Comparison of ENCODE assay signal across 1 cellular context in genomic region chr17:81171941-81172340, GRCh38.
TF ChIP-seq lines count a peak whose summit lies in the region.

No MANE protein-coding gene starts in this region.

TF ChIP-seq in HepG2, 621 proteins besides CTCF, POLR2A, EP300 and RAD21 (continues in another document):
- TF ChIP-seq, protein P1, sequence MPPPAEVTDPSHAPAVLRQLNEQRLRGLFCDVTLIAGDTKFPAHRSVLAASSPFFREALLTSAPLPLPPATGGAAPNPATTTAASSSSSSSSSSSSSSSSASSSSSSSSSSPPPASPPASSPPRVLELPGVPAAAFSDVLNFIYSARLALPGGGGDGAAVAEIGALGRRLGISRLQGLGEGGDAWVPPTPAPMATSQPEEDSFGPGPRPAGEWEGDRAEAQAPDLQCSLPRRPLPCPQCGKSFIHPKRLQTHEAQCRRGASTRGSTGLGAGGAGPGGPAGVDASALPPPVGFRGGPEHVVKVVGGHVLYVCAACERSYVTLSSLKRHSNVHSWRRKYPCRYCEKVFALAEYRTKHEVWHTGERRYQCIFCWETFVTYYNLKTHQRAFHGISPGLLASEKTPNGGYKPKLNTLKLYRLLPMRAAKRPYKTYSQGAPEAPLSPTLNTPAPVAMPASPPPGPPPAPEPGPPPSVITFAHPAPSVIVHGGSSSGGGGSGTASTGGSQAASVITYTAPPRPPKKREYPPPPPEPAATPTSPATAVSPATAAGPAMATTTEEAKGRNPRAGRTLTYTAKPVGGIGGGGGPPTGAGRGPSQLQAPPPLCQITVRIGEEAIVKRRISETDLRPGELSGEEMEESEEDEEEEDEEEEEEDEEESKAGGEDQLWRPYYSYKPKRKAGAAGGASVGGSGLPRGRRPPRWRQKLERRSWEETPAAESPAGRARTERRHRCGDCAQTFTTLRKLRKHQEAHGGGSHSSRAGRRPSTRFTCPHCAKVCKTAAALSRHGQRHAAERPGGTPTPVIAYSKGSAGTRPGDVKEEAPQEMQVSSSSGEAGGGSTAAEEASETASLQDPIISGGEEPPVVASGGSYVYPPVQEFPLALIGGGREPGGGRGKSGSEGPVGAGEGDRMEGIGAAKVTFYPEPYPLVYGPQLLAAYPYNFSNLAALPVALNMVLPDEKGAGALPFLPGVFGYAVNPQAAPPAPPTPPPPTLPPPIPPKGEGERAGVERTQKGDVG (CRISPR knock-in tag; IDR thresholded peaks at IDR 0.05; ENCODE audit: borderline replicate concordance) = no peak
- TF ChIP-seq, protein P2, sequence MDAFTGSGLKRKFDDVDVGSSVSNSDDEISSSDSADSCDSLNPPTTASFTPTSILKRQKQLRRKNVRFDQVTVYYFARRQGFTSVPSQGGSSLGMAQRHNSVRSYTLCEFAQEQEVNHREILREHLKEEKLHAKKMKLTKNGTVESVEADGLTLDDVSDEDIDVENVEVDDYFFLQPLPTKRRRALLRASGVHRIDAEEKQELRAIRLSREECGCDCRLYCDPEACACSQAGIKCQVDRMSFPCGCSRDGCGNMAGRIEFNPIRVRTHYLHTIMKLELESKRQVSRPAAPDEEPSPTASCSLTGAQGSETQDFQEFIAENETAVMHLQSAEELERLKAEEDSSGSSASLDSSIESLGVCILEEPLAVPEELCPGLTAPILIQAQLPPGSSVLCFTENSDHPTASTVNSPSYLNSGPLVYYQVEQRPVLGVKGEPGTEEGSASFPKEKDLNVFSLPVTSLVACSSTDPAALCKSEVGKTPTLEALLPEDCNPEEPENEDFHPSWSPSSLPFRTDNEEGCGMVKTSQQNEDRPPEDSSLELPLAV (CRISPR knock-in tag; conservative IDR thresholded peaks at IDR 0.05; ENCODE audit: low read depth) = no peak
- TF ChIP-seq, protein P3, sequence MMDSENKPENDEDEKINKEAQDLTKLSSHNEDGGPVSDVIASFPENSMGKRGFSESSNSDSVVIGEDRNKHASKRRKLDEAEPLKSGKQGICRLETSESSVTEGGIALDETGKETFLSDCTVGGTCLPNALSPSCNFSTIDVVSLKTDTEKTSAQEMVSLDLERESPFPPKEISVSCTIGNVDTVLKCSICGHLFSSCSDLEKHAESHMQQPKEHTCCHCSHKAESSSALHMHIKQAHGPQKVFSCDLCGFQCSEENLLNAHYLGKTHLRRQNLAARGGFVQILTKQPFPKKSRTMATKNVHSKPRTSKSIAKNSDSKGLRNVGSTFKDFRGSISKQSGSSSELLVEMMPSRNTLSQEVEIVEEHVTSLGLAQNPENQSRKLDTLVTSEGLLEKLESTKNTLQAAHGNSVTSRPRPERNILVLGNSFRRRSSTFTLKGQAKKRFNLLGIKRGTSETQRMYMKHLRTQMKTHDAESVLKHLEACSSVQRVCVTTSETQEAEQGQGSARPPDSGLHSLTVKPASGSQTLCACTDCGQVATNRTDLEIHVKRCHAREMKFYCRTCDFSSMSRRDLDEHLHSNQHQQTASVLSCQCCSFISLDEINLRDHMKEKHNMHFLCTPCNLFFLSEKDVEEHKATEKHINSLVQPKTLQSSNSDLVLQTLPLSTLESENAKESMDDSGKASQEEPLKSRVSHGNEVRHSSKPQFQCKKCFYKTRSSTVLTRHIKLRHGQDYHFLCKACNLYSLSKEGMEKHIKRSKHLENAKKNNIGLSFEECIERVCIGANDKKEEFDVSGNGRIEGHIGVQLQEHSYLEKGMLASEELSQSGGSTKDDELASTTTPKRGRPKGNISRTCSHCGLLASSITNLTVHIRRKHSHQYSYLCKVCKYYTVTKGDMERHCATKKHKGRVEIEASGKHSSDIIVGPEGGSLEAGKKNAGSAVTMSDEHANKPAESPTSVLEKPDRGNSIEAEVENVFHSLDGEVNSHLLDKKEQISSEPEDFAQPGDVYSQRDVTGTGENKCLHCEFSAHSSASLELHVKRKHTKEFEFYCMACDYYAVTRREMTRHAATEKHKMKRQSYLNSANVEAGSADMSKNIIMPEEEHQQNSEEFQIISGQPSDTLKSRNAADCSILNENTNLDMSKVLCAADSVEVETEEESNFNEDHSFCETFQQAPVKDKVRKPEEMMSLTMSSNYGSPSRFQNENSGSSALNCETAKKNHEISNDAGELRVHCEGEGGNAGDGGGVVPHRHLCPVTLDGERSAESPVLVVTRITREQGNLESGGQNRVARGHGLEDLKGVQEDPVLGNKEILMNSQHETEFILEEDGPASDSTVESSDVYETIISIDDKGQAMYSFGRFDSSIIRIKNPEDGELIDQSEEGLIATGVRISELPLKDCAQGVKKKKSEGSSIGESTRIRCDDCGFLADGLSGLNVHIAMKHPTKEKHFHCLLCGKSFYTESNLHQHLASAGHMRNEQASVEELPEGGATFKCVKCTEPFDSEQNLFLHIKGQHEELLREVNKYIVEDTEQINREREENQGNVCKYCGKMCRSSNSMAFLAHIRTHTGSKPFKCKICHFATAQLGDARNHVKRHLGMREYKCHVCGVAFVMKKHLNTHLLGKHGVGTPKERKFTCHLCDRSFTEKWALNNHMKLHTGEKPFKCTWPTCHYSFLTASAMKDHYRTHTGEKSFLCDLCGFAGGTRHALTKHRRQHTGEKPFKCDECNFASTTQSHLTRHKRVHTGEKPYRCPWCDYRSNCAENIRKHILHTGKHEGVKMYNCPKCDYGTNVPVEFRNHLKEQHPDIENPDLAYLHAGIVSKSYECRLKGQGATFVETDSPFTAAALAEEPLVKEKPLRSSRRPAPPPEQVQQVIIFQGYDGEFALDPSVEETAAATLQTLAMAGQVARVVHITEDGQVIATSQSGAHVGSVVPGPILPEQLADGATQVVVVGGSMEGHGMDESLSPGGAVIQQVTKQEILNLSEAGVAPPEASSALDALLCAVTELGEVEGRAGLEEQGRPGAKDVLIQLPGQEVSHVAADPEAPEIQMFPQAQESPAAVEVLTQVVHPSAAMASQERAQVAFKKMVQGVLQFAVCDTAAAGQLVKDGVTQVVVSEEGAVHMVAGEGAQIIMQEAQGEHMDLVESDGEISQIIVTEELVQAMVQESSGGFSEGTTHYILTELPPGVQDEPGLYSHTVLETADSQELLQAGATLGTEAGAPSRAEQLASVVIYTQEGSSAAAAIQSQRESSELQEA (CRISPR knock-in tag; IDR thresholded peaks at IDR 0.05; ENCODE audit: not compliant biosample characterization) = no peak
- no peak for TF ChIP-seq DZIP1 (CRISPR knock-in tag; IDR thresholded peaks at IDR 0.05)
- no peak for TF ChIP-seq ZNF136 (CRISPR knock-in tag; IDR thresholded peaks at IDR 0.05; ENCODE audit: low read depth)
- no peak for TF ChIP-seq ZNF570 (CRISPR knock-in tag; IDR thresholded peaks at IDR 0.05; ENCODE audit: borderline replicate concordance)
- TF ChIP-seq SALL1 (CRISPR knock-in tag; IDR thresholded peaks at IDR 0.05) = peak; percentile 34; the same call in 1 of the 2 replicates
- TF ChIP-seq ZNF124 (CRISPR knock-in tag; IDR thresholded peaks at IDR 0.05) = no peak
- no peak for TF ChIP-seq DR1 (CRISPR knock-in tag; IDR thresholded peaks at IDR 0.05)
- TF ChIP-seq ZNF326 (CRISPR knock-in tag; IDR thresholded peaks at IDR 0.05; ENCODE audit: borderline replicate concordance) = 0 out of 2 replicates have a peak, but pooled peaks have one; percentile 73
- TF ChIP-seq, protein P4, sequence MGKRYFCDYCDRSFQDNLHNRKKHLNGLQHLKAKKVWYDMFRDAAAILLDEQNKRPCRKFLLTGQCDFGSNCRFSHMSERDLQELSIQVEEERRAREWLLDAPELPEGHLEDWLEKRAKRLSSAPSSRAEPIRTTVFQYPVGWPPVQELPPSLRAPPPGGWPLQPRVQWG (CRISPR knock-in tag; IDR thresholded peaks at IDR 0.05; ENCODE audit: borderline replicate concordance, low read depth) = no peak
- TF ChIP-seq AGO2 (optimal IDR thresholded peaks at IDR 0.05; ENCODE audit: low read depth, low read length) = no peak
- TF ChIP-seq, protein P5, sequence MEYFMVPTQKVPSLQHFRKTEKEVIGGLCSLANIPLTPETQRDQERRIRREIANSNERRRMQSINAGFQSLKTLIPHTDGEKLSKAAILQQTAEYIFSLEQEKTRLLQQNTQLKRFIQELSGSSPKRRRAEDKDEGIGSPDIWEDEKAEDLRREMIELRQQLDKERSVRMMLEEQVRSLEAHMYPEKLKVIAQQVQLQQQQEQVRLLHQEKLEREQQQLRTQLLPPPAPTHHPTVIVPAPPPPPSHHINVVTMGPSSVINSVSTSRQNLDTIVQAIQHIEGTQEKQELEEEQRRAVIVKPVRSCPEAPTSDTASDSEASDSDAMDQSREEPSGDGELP (IDR thresholded peaks at IDR 0.05; ENCODE audit: borderline replicate concordance, low read depth) = peak; percentile 79; the same call in 1 of the 2 replicates
- no peak for TF ChIP-seq SNAPC4 (CRISPR knock-in tag; IDR thresholded peaks at IDR 0.05)
- no peak for TF ChIP-seq ARNT2 (CRISPR knock-in tag; IDR thresholded peaks at IDR 0.05; ENCODE audit: low read depth)
- TF ChIP-seq CENPBD1 (CRISPR knock-in tag; IDR thresholded peaks at IDR 0.05; ENCODE audit: borderline replicate concordance, low read depth) = no peak
- no peak for TF ChIP-seq ZSCAN30 (CRISPR knock-in tag; IDR thresholded peaks at IDR 0.05)
- no peak for TF ChIP-seq RXRA (CRISPR knock-in tag; IDR thresholded peaks at IDR 0.05)
- TF ChIP-seq PHF21A (CRISPR knock-in tag; IDR thresholded peaks at IDR 0.05) = no peak
- TF ChIP-seq ZFP82 (CRISPR knock-in tag; IDR thresholded peaks at IDR 0.05; ENCODE audit: borderline replicate concordance) = no peak
- TF ChIP-seq, protein P6, sequence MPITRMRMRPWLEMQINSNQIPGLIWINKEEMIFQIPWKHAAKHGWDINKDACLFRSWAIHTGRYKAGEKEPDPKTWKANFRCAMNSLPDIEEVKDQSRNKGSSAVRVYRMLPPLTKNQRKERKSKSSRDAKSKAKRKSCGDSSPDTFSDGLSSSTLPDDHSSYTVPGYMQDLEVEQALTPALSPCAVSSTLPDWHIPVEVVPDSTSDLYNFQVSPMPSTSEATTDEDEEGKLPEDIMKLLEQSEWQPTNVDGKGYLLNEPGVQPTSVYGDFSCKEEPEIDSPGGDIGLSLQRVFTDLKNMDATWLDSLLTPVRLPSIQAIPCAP (CRISPR knock-in tag; IDR thresholded peaks at IDR 0.05; ENCODE audit: low read depth) = no peak
- TF ChIP-seq ZNF703 (CRISPR knock-in tag; IDR thresholded peaks at IDR 0.05; ENCODE audit: borderline replicate concordance) = no peak
- 0 out of 2 replicates have a peak, but pooled peaks have one; percentile 21 for TF ChIP-seq MAX (IDR thresholded peaks at IDR 0.05)
- no peak for TF ChIP-seq AKAP8 (CRISPR knock-in tag; IDR thresholded peaks at IDR 0.05)
- TF ChIP-seq ZNF772 (CRISPR knock-in tag; IDR thresholded peaks at IDR 0.05) = no peak
- TF ChIP-seq YEATS4 (CRISPR knock-in tag; IDR thresholded peaks at IDR 0.05; ENCODE audit: borderline replicate concordance) = no peak
- no peak for TF ChIP-seq ZNF879 (CRISPR knock-in tag; IDR thresholded peaks at IDR 0.05)
- peak; percentile 27; the same call in 1 of the 2 replicates for TF ChIP-seq CCDC6 (CRISPR knock-in tag; IDR thresholded peaks at IDR 0.05)
- peak; percentile 63 for TF ChIP-seq TEAD3 (CRISPR knock-in tag; optimal IDR thresholded peaks at IDR 0.05; ENCODE audit: borderline replicate concordance)
- no peak for TF ChIP-seq JUND (CRISPR knock-in tag; IDR thresholded peaks at IDR 0.05)
- no peak for TF ChIP-seq ZMYM2 (CRISPR knock-in tag; IDR thresholded peaks at IDR 0.05)
- no peak for TF ChIP-seq SRSF1 (optimal IDR thresholded peaks at IDR 0.05; ENCODE audit: low read depth, low read length)
